In genomic region chr5:149870697-149871096, GRCh38 we compare ENCODE assay signal across 35 cellular contexts.
"Had no signal": no experiment of that assay in that cellular context is flagged by ENCODE, and none has a peak within 500 bp of the region (broad histone marks: within the 10 kb centered on the region; RNA-seq: fewer than 3 reads in every experiment).

No MANE protein-coding gene starts in this region.

- H3K4me3 Mint-ChIP-seq: activated CD4-positive, alpha-beta memory T cell treated with anti-CD3 and anti-CD28 coated beads, Interleukin-2, amount 10 ng/mL, durations not matched to agents 7 days and 5 days; activated CD4-positive, alpha-beta T cell treated with anti-CD3 and anti-CD28 coated beads for 36 hours; activated CD4-positive, alpha-beta T cell treated with anti-CD3 and anti-CD28 coated beads, Interleukin-2, amount 10 ng/mL, durations not matched to agents 7 days and 5 days; activated CD8-positive, alpha-beta memory T cell treated with anti-CD3 and anti-CD28 coated beads, Interleukin-2, amount 10 ng/mL, durations not matched to agents 7 days and 5 days; activated CD8-positive, alpha-beta T cell treated with anti-CD3 and anti-CD28 coated beads, Interleukin-2, amount 10 ng/mL, durations not matched to agents 7 days and 5 days; activated naive CD4-positive, alpha-beta T cell treated with anti-CD3 and anti-CD28 coated beads, Interleukin-2, amount 10 ng/mL, durations not matched to agents 7 days and 5 days; activated naive CD4-positive, alpha-beta T cell treated with anti-CD3 and anti-CD28 coated beads, Interleukin-2, amount 50 U/mL, for 24 hours; activated naive CD8-positive, alpha-beta T cell; activated naive CD8-positive, alpha-beta T cell treated with anti-CD3 and anti-CD28 coated beads, Interleukin-2, amount 10 ng/mL, durations not matched to agents 7 days and 5 days; activated naive CD8-positive, alpha-beta T cell treated with anti-CD3 and anti-CD28 coated beads, Interleukin-2, amount 50 U/mL, for 24 hours; activated T-cell treated with anti-CD3 and anti-CD28 coated beads, Interleukin-2, amount 50 U/mL, for 24 hours; brain; central memory CD8-positive, alpha-beta T cell; T-helper 1 cell treated with Interleukin-12 subunit alpha and Interleukin-12 subunit beta and Interleukin-4 antibody, amounts not matched to agents 30 μg/mL and 1 μg/mL, for 36 hours; T-helper 2 cell treated with Interferon-gamma antibody and Interleukin-4, amounts not matched to agents 5 μg/mL and 100 μg/mL, for 36 hours had no signal

- H3K27ac ChIP-seq: ascending aorta, cardiac muscle cell had no signal

- DNase-seq: activated CD4-positive, alpha-beta memory T cell treated with anti-CD3 and anti-CD28 coated beads, Interleukin-2, amount 10 ng/mL, durations not matched to agents 7 days and 5 days; activated CD4-positive, alpha-beta T cell treated with anti-CD3 and anti-CD28 coated beads for 1 hour; activated CD4-positive, alpha-beta T cell treated with anti-CD3 and anti-CD28 coated beads for 36 hours; activated CD4-positive, alpha-beta T cell treated with anti-CD3 and anti-CD28 coated beads for 48 hours; activated CD4-positive, alpha-beta T cell treated with anti-CD3 and anti-CD28 coated beads, Interleukin-2, amount 10 ng/mL, durations not matched to agents 7 days and 5 days; activated CD4-positive, alpha-beta T cell treated with anti-CD3 and anti-CD28 coated beads, Interleukin-2, amount 50 U/mL, for 48 hours; activated CD4-positive, CD25-positive, alpha-beta regulatory T cell; activated CD8-positive, alpha-beta memory T cell treated with anti-CD3 and anti-CD28 coated beads for 24 hours; activated CD8-positive, alpha-beta memory T cell treated with anti-CD3 and anti-CD28 coated beads, Interleukin-2, amount 10 ng/mL, durations not matched to agents 7 days and 5 days; activated CD8-positive, alpha-beta memory T cell treated with anti-CD3 and anti-CD28 coated beads, Interleukin-2, amount 50 U/mL, for 48 hours; activated CD8-positive, alpha-beta T cell treated with anti-CD3 and anti-CD28 coated beads, Interleukin-2, amount 10 ng/mL, durations not matched to agents 7 days and 5 days; activated effector memory CD4-positive, alpha-beta T cell treated with Interleukin-2 at 50 U/mL for 16 hours; activated gamma-delta T cell; activated naive CD4-positive, alpha-beta T cell treated with anti-CD3 and anti-CD28 coated beads, Interleukin-2, amount 10 ng/mL, durations not matched to agents 7 days and 5 days; activated naive CD4-positive, alpha-beta T cell treated with Interleukin-2 at 50 U/mL for 16 hours; activated naive CD8-positive, alpha-beta T cell treated with anti-CD3 and anti-CD28 coated beads, Interleukin-2, amount 10 ng/mL, durations not matched to agents 7 days and 5 days; activated naive CD8-positive, alpha-beta T cell treated with anti-CD3 and anti-CD28 coated beads, Interleukin-2, amount 50 U/mL, for 24 hours; activated T-cell treated with anti-CD3 and anti-CD28 coated beads, Interleukin-2, amount 50 U/mL, for 24 hours; activated T-cell treated with anti-CD3 and anti-CD28 coated beads, Interleukin-2, amount 50 U/mL, for 48 hours; amygdala; anterior cingulate cortex; cerebellar nuclear complex; T-helper 1 cell; T-helper 2 cell; T-helper 9 cell had no signal

- H3K27me3 Mint-ChIP-seq: activated CD4-positive, alpha-beta T cell treated with anti-CD3 and anti-CD28 coated beads for 36 hours; activated CD4-positive, alpha-beta T cell treated with anti-CD3 and anti-CD28 coated beads, Interleukin-2, amount 10 ng/mL, durations not matched to agents 7 days and 5 days; activated naive CD4-positive, alpha-beta T cell treated with anti-CD3 and anti-CD28 coated beads, Interleukin-2, amount 50 U/mL, for 24 hours; activated naive CD8-positive, alpha-beta T cell; activated naive CD8-positive, alpha-beta T cell treated with anti-CD3 and anti-CD28 coated beads, Interleukin-2, amount 50 U/mL, for 24 hours; activated T-cell treated with anti-CD3 and anti-CD28 coated beads, Interleukin-2, amount 50 U/mL, for 24 hours; central memory CD8-positive, alpha-beta T cell had no signal

- ATAC-seq: activated CD4-positive, alpha-beta T cell treated with anti-CD3 and anti-CD28 coated beads for 36 hours; activated CD4-positive, CD25-positive, alpha-beta regulatory T cell treated with anti-CD3 and anti-CD28 coated beads, Interleukin-2, amount 50 U/mL, for 24 hours; activated CD8-positive, alpha-beta memory T cell treated with anti-CD3 and anti-CD28 coated beads, Interleukin-2, amount 10 ng/mL, durations not matched to agents 7 days and 5 days; activated CD8-positive, alpha-beta T cell treated with anti-CD3 and anti-CD28 coated beads, Interleukin-2, amount 10 ng/mL, durations not matched to agents 7 days and 5 days; activated naive CD8-positive, alpha-beta T cell treated with anti-CD3 and anti-CD28 coated beads, Interleukin-2, amount 50 U/mL, for 24 hours had no signal

- H3K4me3 ChIP-seq: ascending aorta, cardiac muscle cell had no signal

- H3K9me3 Mint-ChIP-seq: activated CD4-positive, alpha-beta memory T cell treated with anti-CD3 and anti-CD28 coated beads, Interleukin-2, amount 10 ng/mL, durations not matched to agents 7 days and 5 days; activated CD4-positive, alpha-beta T cell treated with anti-CD3 and anti-CD28 coated beads, Interleukin-2, amount 10 ng/mL, durations not matched to agents 7 days and 5 days; activated naive CD4-positive, alpha-beta T cell treated with anti-CD3 and anti-CD28 coated beads, Interleukin-2, amount 10 ng/mL, durations not matched to agents 7 days and 5 days; activated naive CD4-positive, alpha-beta T cell treated with anti-CD3 and anti-CD28 coated beads, Interleukin-2, amount 50 U/mL, for 24 hours; activated naive CD8-positive, alpha-beta T cell treated with anti-CD3 and anti-CD28 coated beads, Interleukin-2, amount 10 ng/mL, durations not matched to agents 7 days and 5 days; activated naive CD8-positive, alpha-beta T cell treated with anti-CD3 and anti-CD28 coated beads, Interleukin-2, amount 50 U/mL, for 24 hours; activated T-cell treated with anti-CD3 and anti-CD28 coated beads, Interleukin-2, amount 50 U/mL, for 24 hours; activated T-helper 2 cell treated with anti-CD3 and anti-CD28 coated beads, Interferon-gamma antibody, Interleukin-2, Interleukin-4, amounts not matched to agents 10 μg/mL and 5 μg/mL and 100 μg/mL, durations not matched to agents 14 hours and 24 hours and 36 hours; central memory CD8-positive, alpha-beta T cell; T-helper 2 cell treated with Interferon-gamma antibody and Interleukin-4, amounts not matched to agents 5 μg/mL and 100 μg/mL, for 36 hours had no signal

- H3K36me3 ChIP-seq: ascending aorta, cardiac muscle cell had no signal

- H3K27ac Mint-ChIP-seq: activated CD4-positive, alpha-beta memory T cell treated with anti-CD3 and anti-CD28 coated beads, Interleukin-2, amount 10 ng/mL, durations not matched to agents 7 days and 5 days; activated CD4-positive, alpha-beta T cell treated with anti-CD3 and anti-CD28 coated beads for 36 hours; activated CD4-positive, alpha-beta T cell treated with anti-CD3 and anti-CD28 coated beads, Interleukin-2, amount 10 ng/mL, durations not matched to agents 7 days and 5 days; activated CD8-positive, alpha-beta memory T cell treated with anti-CD3 and anti-CD28 coated beads, Interleukin-2, amount 10 ng/mL, durations not matched to agents 7 days and 5 days; activated CD8-positive, alpha-beta T cell treated with anti-CD3 and anti-CD28 coated beads, Interleukin-2, amount 10 ng/mL, durations not matched to agents 7 days and 5 days; activated naive CD4-positive, alpha-beta T cell treated with anti-CD3 and anti-CD28 coated beads, Interleukin-2, amount 10 ng/mL, durations not matched to agents 7 days and 5 days; activated naive CD4-positive, alpha-beta T cell treated with anti-CD3 and anti-CD28 coated beads, Interleukin-2, amount 50 U/mL, for 24 hours; activated naive CD8-positive, alpha-beta T cell; activated naive CD8-positive, alpha-beta T cell treated with anti-CD3 and anti-CD28 coated beads, Interleukin-2, amount 10 ng/mL, durations not matched to agents 7 days and 5 days; activated naive CD8-positive, alpha-beta T cell treated with anti-CD3 and anti-CD28 coated beads, Interleukin-2, amount 50 U/mL, for 24 hours; activated T-cell treated with anti-CD3 and anti-CD28 coated beads, Interleukin-2, amount 50 U/mL, for 24 hours; activated T-helper 2 cell treated with anti-CD3 and anti-CD28 coated beads, Interferon-gamma antibody, Interleukin-2, Interleukin-4, amounts not matched to agents 10 μg/mL and 5 μg/mL and 100 μg/mL, durations not matched to agents 14 hours and 24 hours and 36 hours; brain; T-helper 1 cell treated with Interleukin-12 subunit alpha and Interleukin-12 subunit beta and Interleukin-4 antibody, amounts not matched to agents 30 μg/mL and 1 μg/mL, for 36 hours; T-helper 2 cell treated with Interferon-gamma antibody and Interleukin-4, amounts not matched to agents 5 μg/mL and 100 μg/mL, for 36 hours had no signal

- H3K4me1 Mint-ChIP-seq: activated CD4-positive, alpha-beta memory T cell treated with anti-CD3 and anti-CD28 coated beads, Interleukin-2, amount 10 ng/mL, durations not matched to agents 7 days and 5 days; activated CD4-positive, alpha-beta T cell treated with anti-CD3 and anti-CD28 coated beads for 36 hours; activated naive CD4-positive, alpha-beta T cell treated with anti-CD3 and anti-CD28 coated beads, Interleukin-2, amount 10 ng/mL, durations not matched to agents 7 days and 5 days; activated naive CD4-positive, alpha-beta T cell treated with anti-CD3 and anti-CD28 coated beads, Interleukin-2, amount 50 U/mL, for 24 hours; activated naive CD8-positive, alpha-beta T cell treated with anti-CD3 and anti-CD28 coated beads, Interleukin-2, amount 10 ng/mL, durations not matched to agents 7 days and 5 days; activated naive CD8-positive, alpha-beta T cell treated with anti-CD3 and anti-CD28 coated beads, Interleukin-2, amount 50 U/mL, for 24 hours; central memory CD8-positive, alpha-beta T cell had no signal

- H3K36me3 Mint-ChIP-seq: activated CD8-positive, alpha-beta memory T cell treated with anti-CD3 and anti-CD28 coated beads, Interleukin-2, amount 10 ng/mL, durations not matched to agents 7 days and 5 days; activated naive CD4-positive, alpha-beta T cell treated with anti-CD3 and anti-CD28 coated beads, Interleukin-2, amount 10 ng/mL, durations not matched to agents 7 days and 5 days; activated naive CD4-positive, alpha-beta T cell treated with anti-CD3 and anti-CD28 coated beads, Interleukin-2, amount 50 U/mL, for 24 hours; activated naive CD8-positive, alpha-beta T cell; activated naive CD8-positive, alpha-beta T cell treated with anti-CD3 and anti-CD28 coated beads, Interleukin-2, amount 10 ng/mL, durations not matched to agents 7 days and 5 days; brain had no signal

- H3K27me3 ChIP-seq: ascending aorta, cardiac muscle cell had no signal

- H3K9me3 ChIP-seq: ascending aorta had no signal
